In genomic region chr17:75783803-75784472, GRCh38 we compare ENCODE assay signal across 1 cellular context.
TF ChIP-seq lines count a peak whose summit lies in the region.

No MANE protein-coding gene starts in this region.

TF ChIP-seq in HepG2, 621 proteins besides CTCF, POLR2A, EP300 and RAD21 (continued from another document and continues in another):
- no peak for TF ChIP-seq HNRNPLL (IDR thresholded peaks at IDR 0.05; ENCODE audit: low read depth, low read length, poor library complexity, severe bottlenecking)
- TF ChIP-seq DZIP1 (CRISPR knock-in tag; IDR thresholded peaks at IDR 0.05) = no peak
- TF ChIP-seq ZNF891 (CRISPR knock-in tag; IDR thresholded peaks at IDR 0.05) = 0 out of 2 replicates have a peak, but pooled peaks have one; percentile 47
- TF ChIP-seq ZFP36 (IDR thresholded peaks at IDR 0.05; ENCODE audit: borderline replicate concordance, low read depth, low read length, partially characterized antibody) = no peak
- TF ChIP-seq, protein P1, sequence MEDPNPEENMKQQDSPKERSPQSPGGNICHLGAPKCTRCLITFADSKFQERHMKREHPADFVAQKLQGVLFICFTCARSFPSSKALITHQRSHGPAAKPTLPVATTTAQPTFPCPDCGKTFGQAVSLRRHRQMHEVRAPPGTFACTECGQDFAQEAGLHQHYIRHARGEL (CRISPR knock-in tag; IDR thresholded peaks at IDR 0.05) = no peak
- TF ChIP-seq FLYWCH1 (CRISPR knock-in tag; IDR thresholded peaks at IDR 0.05) = no peak
- TF ChIP-seq BCL6 (CRISPR knock-in tag; IDR thresholded peaks at IDR 0.05) = no peak
- 0 out of 2 replicates have a peak, but pooled peaks have one; percentile 53 for TF ChIP-seq ZNF230 (CRISPR knock-in tag; IDR thresholded peaks at IDR 0.05)
- no peak for TF ChIP-seq SAFB2 (CRISPR knock-in tag; IDR thresholded peaks at IDR 0.05; ENCODE audit: borderline replicate concordance, low read depth)
- no peak; the same call in 1 of the 2 replicates for TF ChIP-seq MED1 (CRISPR knock-in tag; IDR thresholded peaks at IDR 0.05)
- TF ChIP-seq SMARCC2 (IDR thresholded peaks at IDR 0.05) = no peak
- no peak for TF ChIP-seq YEATS2 (CRISPR knock-in tag; IDR thresholded peaks at IDR 0.05; ENCODE audit: borderline replicate concordance)
- TF ChIP-seq HMG20A (CRISPR knock-in tag; IDR thresholded peaks at IDR 0.05; ENCODE audit: borderline replicate concordance) = no peak
- no peak for TF ChIP-seq ZNF780A (CRISPR knock-in tag; IDR thresholded peaks at IDR 0.05)
- no peak for TF ChIP-seq ZBTB42 (CRISPR knock-in tag; IDR thresholded peaks at IDR 0.05)
- TF ChIP-seq ZNF773 (CRISPR knock-in tag; IDR thresholded peaks at IDR 0.05; ENCODE audit: borderline replicate concordance) = no peak
- TF ChIP-seq ZNF326 (CRISPR knock-in tag; IDR thresholded peaks at IDR 0.05; ENCODE audit: borderline replicate concordance) = no peak
- TF ChIP-seq NCOA5 (CRISPR knock-in tag; IDR thresholded peaks at IDR 0.05) = no peak
- no peak for TF ChIP-seq SIX1 (CRISPR knock-in tag; IDR thresholded peaks at IDR 0.05; ENCODE audit: borderline replicate concordance)
- TF ChIP-seq SNAPC2 (CRISPR knock-in tag; IDR thresholded peaks at IDR 0.05) = no peak
- no peak for TF ChIP-seq HNF1A (IDR thresholded peaks at IDR 0.05; ENCODE audit: low read depth)
- no peak for TF ChIP-seq HNF1A (CRISPR knock-in tag; IDR thresholded peaks at IDR 0.05; ENCODE audit: borderline replicate concordance)
- 0 out of 2 replicates have a peak, but pooled peaks have one; percentile 20 for TF ChIP-seq IKZF5 (CRISPR knock-in tag; IDR thresholded peaks at IDR 0.05)
- TF ChIP-seq KMT2B (CRISPR knock-in tag; IDR thresholded peaks at IDR 0.05) = no peak
- no peak for TF ChIP-seq ZNF770 (CRISPR knock-in tag; IDR thresholded peaks at IDR 0.05)
- no peak for TF ChIP-seq MEF2D (CRISPR knock-in tag; IDR thresholded peaks at IDR 0.05)
- peak; percentile 41; the same call in 1 of the 2 replicates for TF ChIP-seq ZFP37 (CRISPR knock-in tag; IDR thresholded peaks at IDR 0.05; ENCODE audit: borderline replicate concordance)
- TF ChIP-seq, protein P2, sequence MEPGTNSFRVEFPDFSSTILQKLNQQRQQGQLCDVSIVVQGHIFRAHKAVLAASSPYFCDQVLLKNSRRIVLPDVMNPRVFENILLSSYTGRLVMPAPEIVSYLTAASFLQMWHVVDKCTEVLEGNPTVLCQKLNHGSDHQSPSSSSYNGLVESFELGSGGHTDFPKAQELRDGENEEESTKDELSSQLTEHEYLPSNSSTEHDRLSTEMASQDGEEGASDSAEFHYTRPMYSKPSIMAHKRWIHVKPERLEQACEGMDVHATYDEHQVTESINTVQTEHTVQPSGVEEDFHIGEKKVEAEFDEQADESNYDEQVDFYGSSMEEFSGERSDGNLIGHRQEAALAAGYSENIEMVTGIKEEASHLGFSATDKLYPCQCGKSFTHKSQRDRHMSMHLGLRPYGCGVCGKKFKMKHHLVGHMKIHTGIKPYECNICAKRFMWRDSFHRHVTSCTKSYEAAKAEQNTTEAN (CRISPR knock-in tag; conservative IDR thresholded peaks at IDR 0.05) = no peak
- TF ChIP-seq SNRNP70 (IDR thresholded peaks at IDR 0.05; ENCODE audit: low read depth, low read length) = no peak
- TF ChIP-seq, protein P3, sequence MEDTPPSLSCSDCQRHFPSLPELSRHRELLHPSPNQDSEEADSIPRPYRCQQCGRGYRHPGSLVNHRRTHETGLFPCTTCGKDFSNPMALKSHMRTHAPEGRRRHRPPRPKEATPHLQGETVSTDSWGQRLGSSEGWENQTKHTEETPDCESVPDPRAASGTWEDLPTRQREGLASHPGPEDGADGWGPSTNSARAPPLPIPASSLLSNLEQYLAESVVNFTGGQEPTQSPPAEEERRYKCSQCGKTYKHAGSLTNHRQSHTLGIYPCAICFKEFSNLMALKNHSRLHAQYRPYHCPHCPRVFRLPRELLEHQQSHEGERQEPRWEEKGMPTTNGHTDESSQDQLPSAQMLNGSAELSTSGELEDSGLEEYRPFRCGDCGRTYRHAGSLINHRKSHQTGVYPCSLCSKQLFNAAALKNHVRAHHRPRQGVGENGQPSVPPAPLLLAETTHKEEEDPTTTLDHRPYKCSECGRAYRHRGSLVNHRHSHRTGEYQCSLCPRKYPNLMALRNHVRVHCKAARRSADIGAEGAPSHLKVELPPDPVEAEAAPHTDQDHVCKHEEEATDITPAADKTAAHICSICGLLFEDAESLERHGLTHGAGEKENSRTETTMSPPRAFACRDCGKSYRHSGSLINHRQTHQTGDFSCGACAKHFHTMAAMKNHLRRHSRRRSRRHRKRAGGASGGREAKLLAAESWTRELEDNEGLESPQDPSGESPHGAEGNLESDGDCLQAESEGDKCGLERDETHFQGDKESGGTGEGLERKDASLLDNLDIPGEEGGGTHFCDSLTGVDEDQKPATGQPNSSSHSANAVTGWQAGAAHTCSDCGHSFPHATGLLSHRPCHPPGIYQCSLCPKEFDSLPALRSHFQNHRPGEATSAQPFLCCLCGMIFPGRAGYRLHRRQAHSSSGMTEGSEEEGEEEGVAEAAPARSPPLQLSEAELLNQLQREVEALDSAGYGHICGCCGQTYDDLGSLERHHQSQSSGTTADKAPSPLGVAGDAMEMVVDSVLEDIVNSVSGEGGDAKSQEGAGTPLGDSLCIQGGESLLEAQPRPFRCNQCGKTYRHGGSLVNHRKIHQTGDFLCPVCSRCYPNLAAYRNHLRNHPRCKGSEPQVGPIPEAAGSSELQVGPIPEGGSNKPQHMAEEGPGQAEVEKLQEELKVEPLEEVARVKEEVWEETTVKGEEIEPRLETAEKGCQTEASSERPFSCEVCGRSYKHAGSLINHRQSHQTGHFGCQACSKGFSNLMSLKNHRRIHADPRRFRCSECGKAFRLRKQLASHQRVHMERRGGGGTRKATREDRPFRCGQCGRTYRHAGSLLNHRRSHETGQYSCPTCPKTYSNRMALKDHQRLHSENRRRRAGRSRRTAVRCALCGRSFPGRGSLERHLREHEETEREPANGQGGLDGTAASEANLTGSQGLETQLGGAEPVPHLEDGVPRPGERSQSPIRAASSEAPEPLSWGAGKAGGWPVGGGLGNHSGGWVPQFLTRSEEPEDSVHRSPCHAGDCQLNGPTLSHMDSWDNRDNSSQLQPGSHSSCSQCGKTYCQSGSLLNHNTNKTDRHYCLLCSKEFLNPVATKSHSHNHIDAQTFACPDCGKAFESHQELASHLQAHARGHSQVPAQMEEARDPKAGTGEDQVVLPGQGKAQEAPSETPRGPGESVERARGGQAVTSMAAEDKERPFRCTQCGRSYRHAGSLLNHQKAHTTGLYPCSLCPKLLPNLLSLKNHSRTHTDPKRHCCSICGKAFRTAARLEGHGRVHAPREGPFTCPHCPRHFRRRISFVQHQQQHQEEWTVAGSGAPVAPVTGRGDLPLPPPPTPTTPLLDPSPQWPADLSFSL (CRISPR knock-in tag; IDR thresholded peaks at IDR 0.05) = no peak
- no peak for TF ChIP-seq CEBPG (CRISPR knock-in tag; IDR thresholded peaks at IDR 0.05)
- TF ChIP-seq MIXL1 (CRISPR knock-in tag; IDR thresholded peaks at IDR 0.05) = no peak
- TF ChIP-seq BCL3 (CRISPR knock-in tag; IDR thresholded peaks at IDR 0.05) = no peak
- no peak for TF ChIP-seq ZNF569 (CRISPR knock-in tag; IDR thresholded peaks at IDR 0.05; ENCODE audit: borderline replicate concordance)
- no peak for TF ChIP-seq ZNF367 (CRISPR knock-in tag; IDR thresholded peaks at IDR 0.05; ENCODE audit: borderline replicate concordance)
- TF ChIP-seq ZNF550 (CRISPR knock-in tag; IDR thresholded peaks at IDR 0.05; ENCODE audit: borderline replicate concordance) = no peak
- no peak for TF ChIP-seq ZNF879 (CRISPR knock-in tag; IDR thresholded peaks at IDR 0.05)
- TF ChIP-seq, protein P4, sequence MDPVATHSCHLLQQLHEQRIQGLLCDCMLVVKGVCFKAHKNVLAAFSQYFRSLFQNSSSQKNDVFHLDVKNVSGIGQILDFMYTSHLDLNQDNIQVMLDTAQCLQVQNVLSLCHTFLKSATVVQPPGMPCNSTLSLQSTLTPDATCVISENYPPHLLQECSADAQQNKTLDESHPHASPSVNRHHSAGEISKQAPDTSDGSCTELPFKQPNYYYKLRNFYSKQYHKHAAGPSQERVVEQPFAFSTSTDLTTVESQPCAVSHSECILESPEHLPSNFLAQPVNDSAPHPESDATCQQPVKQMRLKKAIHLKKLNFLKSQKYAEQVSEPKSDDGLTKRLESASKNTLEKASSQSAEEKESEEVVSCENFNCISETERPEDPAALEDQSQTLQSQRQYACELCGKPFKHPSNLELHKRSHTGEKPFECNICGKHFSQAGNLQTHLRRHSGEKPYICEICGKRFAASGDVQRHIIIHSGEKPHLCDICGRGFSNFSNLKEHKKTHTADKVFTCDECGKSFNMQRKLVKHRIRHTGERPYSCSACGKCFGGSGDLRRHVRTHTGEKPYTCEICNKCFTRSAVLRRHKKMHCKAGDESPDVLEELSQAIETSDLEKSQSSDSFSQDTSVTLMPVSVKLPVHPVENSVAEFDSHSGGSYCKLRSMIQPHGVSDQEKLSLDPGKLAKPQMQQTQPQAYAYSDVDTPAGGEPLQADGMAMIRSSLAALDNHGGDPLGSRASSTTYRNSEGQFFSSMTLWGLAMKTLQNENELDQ (CRISPR knock-in tag; IDR thresholded peaks at IDR 0.05; ENCODE audit: borderline replicate concordance) = no peak
- TF ChIP-seq EHMT2 (IDR thresholded peaks at IDR 0.05; ENCODE audit: borderline replicate concordance, low read depth, low read length) = no peak
- no peak for TF ChIP-seq ETV5 (CRISPR knock-in tag; IDR thresholded peaks at IDR 0.05; ENCODE audit: borderline replicate concordance)
